In genomic region chr22:35830305-35830704, GRCh38 we compare ENCODE assay signal across 16 cellular contexts.
A peak's percentile ranks its signal among the peaks of the same experiment; 100 is the strongest.
DNase-seq lines count a peak whose midpoint lies in the region; ATAC-seq and TF ChIP-seq lines count a peak whose summit lies in the region.
"Had no signal": no experiment of that assay in that cellular context is flagged by ENCODE, and none has a peak within 500 bp of the region (broad histone marks: within the 10 kb centered on the region; RNA-seq: fewer than 3 reads in every experiment).

No MANE protein-coding gene starts in this region.

- DNase-seq in GM23338 (ENCODE audit: low spot score) (no peak), trophoblast cell (no peak), SIG-M5 (lab: John Stamatoyannopoulos, UW) (no peak), NCI-H2227 (lab: John Stamatoyannopoulos, UW; ENCODE audit: unreplicated experiment) (no peak)
- DNase-seq: ACHN; BE2C; C1 segment of cervical spinal cord; CD4-positive, CD25-positive, alpha-beta regulatory T cell; CD8-positive, alpha-beta memory T cell; COR-L47; DMS 273 treated with DMSO at 0.1 percent for 48 hours; GDM1; H9 had no signal

- no peak overlapping the region for H2BK5ac ChIP-seq in trophoblast cell (ENCODE audit: low read depth, low read length, poor library complexity)

- H4K91ac ChIP-seq in trophoblast cell (ENCODE audit: low read depth, low read length) = no peak overlapping the region

- peaks cover 55% of the 10 kb centered on the region for H3K4me1 Mint-ChIP-seq in GM23338
- H3K4me1 Mint-ChIP-seq: CD4-positive, CD25-positive, alpha-beta regulatory T cell had no signal

- no peaks in the 10 kb centered on the region for H3K9me3 Mint-ChIP-seq in GM23338
- H3K9me3 Mint-ChIP-seq: CD8-positive, alpha-beta memory T cell; H9 had no signal

- TF ChIP-seq CTCF in GM23338 (conservative IDR thresholded peaks at IDR 0.05; ENCODE audit: low read depth in 2 of 2) (no peak), OCI-LY1 (IDR thresholded peaks at IDR 0.05; ENCODE audit: low read length) (no peak)

- no peaks in the 10 kb centered on the region for H3K36me3 Mint-ChIP-seq in GM23338 (ENCODE audit: low read depth)
- H3K36me3 Mint-ChIP-seq: CD4-positive, CD25-positive, alpha-beta regulatory T cell; CD8-positive, alpha-beta memory T cell had no signal

- H3K4ac ChIP-seq in trophoblast cell (ENCODE audit: low read depth, low read length) = peak overlapping the region; percentile 55

- H3K23ac ChIP-seq in trophoblast cell (ENCODE audit: low read length) = peak overlapping the region; percentile 83

- H2AFZ ChIP-seq in GM23338 = no peak overlapping the region
- no peak overlapping the region for H2AFZ ChIP-seq in OCI-LY1 (ENCODE audit: low read length)
- H2AFZ ChIP-seq in trophoblast cell (ENCODE audit: insufficient read depth, low read length, poor library complexity) = no peak overlapping the region

- H3K27me3 Mint-ChIP-seq in GM23338 (ENCODE audit: insufficient read depth, low read depth, poor library complexity) = peaks cover 4% of the 10 kb centered on the region

- H3K4me1 ChIP-seq in GM23338 (ENCODE audit: insufficient read depth) = peaks cover 45% of the 10 kb centered on the region
- peaks cover 52% of the 10 kb centered on the region for H3K4me1 ChIP-seq in OCI-LY1 (ENCODE audit: insufficient read depth, low read length, severe bottlenecking)
- H3K4me1 ChIP-seq in trophoblast cell (ENCODE audit: control insufficient read depth in 1 of 2, insufficient read depth in 2 of 2, low read length in 2 of 2) = peaks cover 2 to 11% of the 10 kb centered on the region in 2 experiments

- peaks cover 99% of the 10 kb centered on the region for H3K79me2 ChIP-seq in GM23338 (replicated peaks; ENCODE audit: insufficient read depth)
- H3K79me2 ChIP-seq in OCI-LY1 (ENCODE audit: insufficient read depth, low read length) = peaks cover 92% of the 10 kb centered on the region
- H3K79me2 ChIP-seq in trophoblast cell (ENCODE audit: control insufficient read depth, insufficient read depth, low read length, poor library complexity) = peaks cover 4% of the 10 kb centered on the region

- H4K12ac ChIP-seq in trophoblast cell (ENCODE audit: low read depth, low read length) = no peak overlapping the region

- H3K9me3 ChIP-seq in OCI-LY1 (ENCODE audit: low read length) (no peaks in the 10 kb centered on the region), trophoblast cell (ENCODE audit: insufficient read depth, low read depth, low read length) (no peaks in the 10 kb centered on the region)
- H3K9me3 ChIP-seq: BE2C had no signal

- H3K36me3 ChIP-seq in GM23338 (ENCODE audit: insufficient read depth) (no peaks in the 10 kb centered on the region), OCI-LY1 (ENCODE audit: insufficient read depth, low read length) (peaks cover 35% of the 10 kb centered on the region), trophoblast cell (ENCODE audit: control insufficient read depth in 1 of 2, insufficient read depth in 2 of 2, low read length in 2 of 2) (peaks cover 0 to 7% of the 10 kb centered on the region in 2 experiments)

- H3K9ac ChIP-seq in OCI-LY1 (ENCODE audit: low read length) (no peak overlapping the region), trophoblast cell (ENCODE audit: low read length) (no peak overlapping the region)

- WGBS in trophoblast cell (ENCODE audit: extremely low coverage, insufficient coverage, insufficient read length) = no CpG with 5 or more reads among the region's 2 CpGs

- no peak overlapping the region for H3K18ac ChIP-seq in trophoblast cell (ENCODE audit: low read length)

- peaks cover 10% of the 10 kb centered on the region; the same call in 1 of the 2 replicates for H4K20me1 ChIP-seq in GM23338 (replicated peaks; ENCODE audit: insufficient read depth)
- no peaks in the 10 kb centered on the region for H4K20me1 ChIP-seq in OCI-LY1 (ENCODE audit: insufficient read depth, low read length)

- H3F3A ChIP-seq in GM23338 (replicated peaks; ENCODE audit: low read depth) (no peaks in the 10 kb centered on the region), OCI-LY1 (ENCODE audit: insufficient read depth, low read length) (no peaks in the 10 kb centered on the region)

- no peak overlapping the region for H3K27ac Mint-ChIP-seq in GM23338
- H3K27ac Mint-ChIP-seq: CD4-positive, CD25-positive, alpha-beta regulatory T cell; CD8-positive, alpha-beta memory T cell; H9 had no signal

- no peak overlapping the region for H4K8ac ChIP-seq in trophoblast cell (ENCODE audit: low read depth, low read length)

- H3K9me2 ChIP-seq in GM23338 (ENCODE audit: insufficient read depth) = no peaks in the 10 kb centered on the region
- H3K9me2 ChIP-seq in OCI-LY1 (ENCODE audit: low read depth, low read length) = no peaks in the 10 kb centered on the region

- peak overlapping the region; percentile 63 for H3K4me2 ChIP-seq in GM23338
- no peak overlapping the region for H3K4me2 ChIP-seq in OCI-LY1 (ENCODE audit: low read length)
- H3K4me2 ChIP-seq in trophoblast cell (ENCODE audit: low read length) = no peak overlapping the region

- H3K4me3 ChIP-seq in GM23338 = no peak overlapping the region
- no peak overlapping the region for H3K4me3 ChIP-seq in OCI-LY1 (ENCODE audit: low read depth, low read length, poor library complexity, severe bottlenecking)
- H3K4me3 ChIP-seq in trophoblast cell (ENCODE audit: low read depth, low read length) = no peak overlapping the region

- H3K27me3 ChIP-seq in GM23338 (ENCODE audit: insufficient read depth) (no peaks in the 10 kb centered on the region), OCI-LY1 (ENCODE audit: insufficient read depth, low read length) (no peaks in the 10 kb centered on the region), trophoblast cell (ENCODE audit: insufficient read depth, low read length) (no peaks in the 10 kb centered on the region)
- H3K27me3 ChIP-seq: BE2C had no signal

- H2AK5ac ChIP-seq in trophoblast cell (ENCODE audit: low read length) = no peak overlapping the region

- no peak overlapping the region for H3K14ac ChIP-seq in trophoblast cell (ENCODE audit: low read length)

- ATAC-seq in GM23338 (no peak), GM19397 (IDR thresholded peaks at IDR 0.05; ENCODE audit: unreplicated experiment) (no peak)
- ATAC-seq: HepG2 had no signal

- H2BK12ac ChIP-seq in trophoblast cell (ENCODE audit: low read length) = no peak overlapping the region

- H2BK120ac ChIP-seq in trophoblast cell (ENCODE audit: insufficient read depth, low read length, poor library complexity) = no peak overlapping the region

- no peaks in the 10 kb centered on the region for H3K79me1 ChIP-seq in trophoblast cell (ENCODE audit: low read length)

- H3K4me3 Mint-ChIP-seq in GM23338 = no peak overlapping the region
- H3K4me3 Mint-ChIP-seq: CD4-positive, CD25-positive, alpha-beta regulatory T cell; CD8-positive, alpha-beta memory T cell; H9 had no signal

- H3K27ac ChIP-seq in GM23338 (ENCODE audit: low read depth) = no peak overlapping the region
- peak overlapping the region; percentile 35 for H3K27ac ChIP-seq in OCI-LY1 (ENCODE audit: low read depth, low read length, poor library complexity, severe bottlenecking)
- H3K27ac ChIP-seq in trophoblast cell (ENCODE audit: low read depth, low read length) = no peak overlapping the region

TF ChIP-seq in GM23338, 12 proteins besides CTCF, POLR2A, EP300 and RAD21 (continues in another document):
- TF ChIP-seq NANOG (IDR thresholded peaks at IDR 0.05; ENCODE audit: borderline replicate concordance) = no peak
